30 cellular contexts compared by ENCODE assay signal in the genomic region with DNA sequence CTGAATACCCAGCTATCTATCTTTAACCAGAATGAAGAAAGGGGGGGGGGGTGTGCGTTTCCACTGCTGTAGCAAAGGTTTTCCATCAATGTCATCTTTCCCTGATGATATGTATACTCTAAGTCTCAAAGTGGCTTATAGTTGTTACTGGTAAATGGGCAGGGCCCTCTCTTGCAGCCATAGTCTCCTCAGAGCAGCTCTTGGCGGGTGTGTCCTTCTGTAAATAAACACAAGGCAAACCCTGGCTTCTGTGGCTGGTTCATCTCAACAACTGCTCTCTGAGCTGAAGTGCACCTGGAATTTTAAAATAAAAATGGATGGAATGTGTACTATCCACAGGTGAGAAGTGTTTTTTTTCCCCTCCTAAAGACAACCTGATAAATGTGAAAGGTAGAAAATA. TPM values are rescaled to one million over a fixed set of nuclear protein-coding genes. Genes with fewer than 3 reads are reported as not detected.
A peak's percentile ranks its signal among the peaks of the same experiment; 100 is the strongest.
DNase-seq lines count a peak whose midpoint lies in the region; TF ChIP-seq lines count a peak whose summit lies in the region.
"Had no signal": no experiment of that assay in that cellular context is flagged by ENCODE, and none has a peak within 500 bp of the region (broad histone marks: within the 10 kb centered on the region; RNA-seq: fewer than 3 reads in every experiment).

No MANE protein-coding gene starts in this region.

- peaks cover 44% of the 10 kb centered on the region for H3K4me1 Mint-ChIP-seq in Calu3 (ENCODE audit: low read depth, unreplicated experiment)
- peaks cover 32% of the 10 kb centered on the region for H3K4me1 Mint-ChIP-seq in progenitor cell of endocrine pancreas (ENCODE audit: low read depth)
- peaks cover 17% of the 10 kb centered on the region for H3K4me1 Mint-ChIP-seq in activated CD4-positive, alpha-beta memory T cell treated with anti-CD3 and anti-CD28 coated beads for 36 hours (ENCODE audit: low read depth)

- no peaks in the 10 kb centered on the region for H3K36me3 Mint-ChIP-seq in Calu3 (ENCODE audit: insufficient read depth, unreplicated experiment)
- peaks cover 8% of the 10 kb centered on the region for H3K36me3 Mint-ChIP-seq in progenitor cell of endocrine pancreas (ENCODE audit: insufficient read depth)
- H3K36me3 Mint-ChIP-seq in activated CD4-positive, alpha-beta memory T cell treated with anti-CD3 and anti-CD28 coated beads for 36 hours: no peaks in the 10 kb centered on the region
- H3K36me3 Mint-ChIP-seq: CD8-positive, alpha-beta T cell; immature natural killer cell had no signal

- no peak for TF ChIP-seq RAD21 in SK-N-SH (IDR thresholded peaks at IDR 0.05; ENCODE audit: low read length)

- TF ChIP-seq CTCF in Calu3 (IDR thresholded peaks at IDR 0.05; ENCODE audit: unreplicated experiment): no peak
- TF ChIP-seq CTCF in progenitor cell of endocrine pancreas (IDR thresholded peaks at IDR 0.05; ENCODE audit: unreplicated experiment): no peak
- TF ChIP-seq CTCF in SK-N-SH (IDR thresholded peaks at IDR 0.05): no peak

- H3K79me2 ChIP-seq in SK-N-SH (ENCODE audit: insufficient read depth): no peaks in the 10 kb centered on the region

- intact Hi-C loops in Calu3 (cut with micrococcal nuclease; ENCODE audit: unreplicated experiment): no loop called here
- intact Hi-C loops in activated CD4-positive, alpha-beta memory T cell treated with anti-CD3 and anti-CD28 coated beads for 36 hours (cut with micrococcal nuclease): no loop called here

- H2AFZ ChIP-seq in SK-N-SH (ENCODE audit: low read depth): no peak overlapping the region
- H2AFZ ChIP-seq: GM23338 had no signal

- no peaks in the 10 kb centered on the region for H3K36me3 ChIP-seq in SK-N-SH (replicated peaks in 1 of 2; ENCODE audit: control insufficient read depth in 1 of 2, insufficient read depth in 2 of 2, low read length in 1 of 2)
- H3K36me3 ChIP-seq: pancreas, suprapubic skin had no signal

- H3K4me1 ChIP-seq in SK-N-SH (ENCODE audit: control insufficient read depth in 1 of 2, insufficient read depth in 2 of 2, low read depth in 1 of 2, low read length in 1 of 2): no peaks in the 10 kb centered on the region

- no peaks in the 10 kb centered on the region for H4K20me1 ChIP-seq in SK-N-SH (ENCODE audit: insufficient read depth)

- H3K4me3 Mint-ChIP-seq in Calu3 (ENCODE audit: low read depth, unreplicated experiment) (peak overlapping the region; percentile 17), progenitor cell of endocrine pancreas (ENCODE audit: low read depth) (no peak overlapping the region)
- no peak overlapping the region for H3K4me3 Mint-ChIP-seq in activated CD4-positive, alpha-beta memory T cell treated with anti-CD3 and anti-CD28 coated beads for 36 hours
- H3K4me3 Mint-ChIP-seq: activated naive CD4-positive, alpha-beta T cell treated with anti-CD3 and anti-CD28 coated beads for 36 hours; activated T-cell treated with anti-CD3 and anti-CD28 coated beads, Interleukin-2, amount 50 U/mL, for 72 hours; CD8-positive, alpha-beta T cell; effector memory CD8-positive, alpha-beta T cell; GM23338; immature natural killer cell; nephron had no signal

- DNase-seq in NCI-H1092 treated with DMSO at 0.1 percent for 48 hours (lab: John Stamatoyannopoulos, UW) (peak; percentile 37), NCI-H1092 (lab: John Stamatoyannopoulos, UW) (no peak), Calu3 (no peak), NCI-H69 (lab: John Stamatoyannopoulos, UW) (peak; percentile 40), progenitor cell of endocrine pancreas (ENCODE audit: low spot score, unreplicated experiment) (no peak), DMS 273 (lab: John Stamatoyannopoulos, UW; ENCODE audit: unreplicated experiment) (no peak), SK-N-SH (no peak)
- no peak for DNase-seq in activated CD4-positive, alpha-beta memory T cell treated with anti-CD3 and anti-CD28 coated beads for 36 hours
- DNase-seq: activated CD4-positive, alpha-beta T cell treated with anti-CD3 and anti-CD28 coated beads, Interleukin-2, amount 50 U/mL, for 4 hours; activated naive CD4-positive, alpha-beta T cell treated with anti-CD3 and anti-CD28 coated beads for 36 hours; activated T-cell treated with anti-CD3 and anti-CD28 coated beads, Interleukin-2, amount 50 U/mL, for 72 hours; caudate nucleus; CD8-positive, alpha-beta T cell; effector memory CD8-positive, alpha-beta T cell; erythroblast; immature natural killer cell; IMR-90; left cardiac atrium; mammary epithelial cell; MV-4-11; NCI-H2081; pancreas; retina; Right ventricle myocardium superior; stimulated activated naive CD4-positive, alpha-beta T cell treated with Interleukin-2 at 50 U/mL for 16 hours; T-helper 2 cell had no signal

- H3K27ac ChIP-seq in SK-N-SH (ENCODE audit: low read depth in 2 of 2, low read length in 1 of 2): no peak overlapping the region
- H3K27ac ChIP-seq: pancreas, skin epidermis, suprapubic skin had no signal

- no peak overlapping the region for H3K9ac ChIP-seq in SK-N-SH

- BruUV-seq in Calu3 (replicated peaks; lab: Mats Ljungman, UMichigan): no TSS peak

- no peak overlapping the region for H3K4me2 ChIP-seq in SK-N-SH
- H3K4me2 ChIP-seq: GM23338 had no signal

- no peaks in the 10 kb centered on the region for H3F3A ChIP-seq in SK-N-SH (replicated peaks; ENCODE audit: insufficient read depth)

- no peaks in the 10 kb centered on the region for H3K9me3 Mint-ChIP-seq in Calu3 (ENCODE audit: low read depth, unreplicated experiment)
- H3K9me3 Mint-ChIP-seq in progenitor cell of endocrine pancreas (ENCODE audit: low read depth): no peaks in the 10 kb centered on the region
- H3K9me3 Mint-ChIP-seq in activated CD4-positive, alpha-beta memory T cell treated with anti-CD3 and anti-CD28 coated beads for 36 hours: no peaks in the 10 kb centered on the region
- H3K9me3 Mint-ChIP-seq: activated naive CD4-positive, alpha-beta T cell treated with anti-CD3 and anti-CD28 coated beads for 36 hours; CD8-positive, alpha-beta T cell; effector memory CD8-positive, alpha-beta T cell; GM23338; immature natural killer cell; nephron had no signal

- H3K27me3 Mint-ChIP-seq in Calu3 (ENCODE audit: unreplicated experiment) (no peaks in the 10 kb centered on the region), progenitor cell of endocrine pancreas (no peaks in the 10 kb centered on the region)
- H3K27me3 Mint-ChIP-seq in activated CD4-positive, alpha-beta memory T cell treated with anti-CD3 and anti-CD28 coated beads for 36 hours: no peaks in the 10 kb centered on the region
- H3K27me3 Mint-ChIP-seq: effector memory CD8-positive, alpha-beta T cell had no signal

- no peaks in the 10 kb centered on the region for H3K9me2 ChIP-seq in SK-N-SH

- H3K27ac Mint-ChIP-seq in Calu3 (ENCODE audit: unreplicated experiment) (peak overlapping the region; percentile 27), progenitor cell of endocrine pancreas (peak overlapping the region; percentile 62)
- H3K27ac Mint-ChIP-seq in activated CD4-positive, alpha-beta memory T cell treated with anti-CD3 and anti-CD28 coated beads for 36 hours: no peak overlapping the region
- H3K27ac Mint-ChIP-seq: activated naive CD4-positive, alpha-beta T cell treated with anti-CD3 and anti-CD28 coated beads for 36 hours; activated T-cell treated with anti-CD3 and anti-CD28 coated beads, Interleukin-2, amount 50 U/mL, for 72 hours; CD8-positive, alpha-beta T cell; effector memory CD8-positive, alpha-beta T cell; GM23338; immature natural killer cell had no signal

- WGBS in SK-N-SH (ENCODE audit: low lambda C conversion rate): 16% methylated on average over 2 of the region's 2 CpGs

- POLR2A ChIA-PET in activated CD4-positive, alpha-beta memory T cell treated with anti-CD3 and anti-CD28 coated beads for 36 hours (lab: Charles Lee): no interaction called here
- POLR2A ChIA-PET in SK-N-SH (lab: Yijun Ruan, JAX): interaction anchor here (0.6 kb wide), 1 partner anchor 123 kb away, joined by 7 read pairs; no protein-coding TSS in a partner anchor

- H3K27me3 ChIP-seq in SK-N-SH (ENCODE audit: insufficient read depth): no peaks in the 10 kb centered on the region
- H3K27me3 ChIP-seq: pancreas, suprapubic skin had no signal

- no peak for TF ChIP-seq EP300 in SK-N-SH (IDR thresholded peaks at IDR 0.05; ENCODE audit: borderline replicate concordance in 1 of 2, low read depth in 1 of 2, low read length in 1 of 2)

- CTCF ChIA-PET in Calu3 (lab: Charles Lee): interaction anchor here (1.1 to 1.6 kb wide), 3 partner anchors 85 to 124 kb away, joined by 4 to 12 read pairs (median 5); no protein-coding TSS in a partner anchor
- CTCF ChIA-PET in activated CD4-positive, alpha-beta memory T cell treated with anti-CD3 and anti-CD28 coated beads for 36 hours (lab: Charles Lee): no interaction called here
- CTCF ChIA-PET in SK-N-SH (lab: Yijun Ruan, JAX): interaction anchor here (0.6 to 1.7 kb wide), 6 partner anchors 10 to 559 kb away, joined by 3 to 8 read pairs (median 4); no protein-coding TSS in a partner anchor

- H3K4me3 ChIP-seq in SK-N-SH (ENCODE audit: low read depth in 2 of 2, low read length in 1 of 2): no peak overlapping the region
- H3K4me3 ChIP-seq: GM23338, pancreas, skin epidermis, suprapubic skin had no signal

- H3K9me3 ChIP-seq in SK-N-SH: no peaks in the 10 kb centered on the region
- H3K9me3 ChIP-seq: pancreas, suprapubic skin had no signal

TF ChIP-seq in SK-N-SH, 30 proteins besides CTCF, POLR2A, EP300 and RAD21 (continues in another document):
- TF ChIP-seq CHD2 (IDR thresholded peaks at IDR 0.05; ENCODE audit: low read length, partially characterized antibody) (no peak), TCF12 (IDR thresholded peaks at IDR 0.05) (no peak), ZBTB33 (IDR thresholded peaks at IDR 0.05; ENCODE audit: borderline replicate concordance, low read depth) (no peak), TEAD4 (IDR thresholded peaks at IDR 0.05; ENCODE audit: borderline replicate concordance, insufficient read depth) (no peak)

RNA-seq across cellular contexts. Expression of gene SCML1, which starts 57.5 kb away (rescaled TPM):
- total RNA-seq in Calu3 (2022) (14.2 and 14.4 TPM in 2 replicates), progenitor cell of endocrine pancreas (3.7 and 4.6 TPM in 2 replicates)
- 1 to 10 TPM; 3.8 TPM for total RNA-seq in activated CD4-positive, alpha-beta memory T cell treated with anti-CD3 and anti-CD28 coated beads for 36 hours
- 10.7 and 15.7 TPM in 2 replicates for polyA plus RNA-seq in SK-N-SH (2012; rRNA removed)
- 10.8 and 12.6 TPM in 2 replicates for polyA plus RNA-seq in SK-N-SH (2012; cell fraction: cytosol; rRNA removed)
- polyA plus RNA-seq in SK-N-SH (2012; cell fraction: nucleus; rRNA removed): 18.9 and 42.9 TPM in 2 replicates

Comparison
In these comparisons a context has a peak if more than half of its experiments do, and no peak if none do; other contexts are left out.
1. DNase-seq: peak in NCI-H1092 treated with DMSO at 0.1 percent for 48 hours (single experiment) and NCI-H69 (single experiment); none in NCI-H1092 (single experiment), Calu3 (single experiment), progenitor cell of endocrine pancreas (single experiment), activated CD4-positive, alpha-beta memory T cell treated with anti-CD3 and anti-CD28 coated beads for 36 hours (single experiment), DMS 273 (single experiment) and SK-N-SH (single experiment).